ENCODE assay signal across 20 cellular contexts in the genomic region with DNA sequence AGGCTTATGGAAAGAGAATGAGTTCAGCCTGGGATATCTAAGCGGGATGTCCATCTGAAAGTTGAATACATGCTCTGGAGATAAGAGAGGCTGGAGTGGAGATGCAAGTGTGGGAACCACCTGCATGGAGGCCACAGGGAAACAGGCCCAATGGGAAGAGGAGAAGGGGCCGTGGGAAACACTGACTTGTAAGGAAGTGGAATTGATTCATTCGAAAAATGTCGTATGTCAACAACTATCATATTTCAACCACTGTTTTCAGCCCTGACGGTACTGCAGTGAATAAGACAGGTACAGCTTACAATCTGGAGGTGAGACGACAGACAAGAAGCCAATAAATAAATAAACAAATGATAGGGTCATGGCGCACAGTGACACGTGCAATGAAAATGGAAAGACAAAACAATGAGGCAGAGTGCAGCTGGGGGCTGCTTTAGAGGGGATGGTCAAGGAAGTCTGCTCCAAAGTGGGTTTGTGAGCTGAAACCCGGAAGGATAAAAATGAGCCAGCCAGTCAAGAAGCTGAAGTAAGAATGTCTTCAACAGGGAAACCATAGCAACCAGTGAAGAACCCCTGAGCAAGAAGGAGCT. TPM values are rescaled to one million over a fixed set of nuclear protein-coding genes. Genes with fewer than 3 reads are reported as not detected.
DNase-seq lines count a peak whose midpoint lies in the region; ATAC-seq and TF ChIP-seq lines count a peak whose summit lies in the region.
"Had no signal": no experiment of that assay in that cellular context is flagged by ENCODE, and none has a peak within 500 bp of the region (broad histone marks: within the 10 kb centered on the region; RNA-seq: fewer than 3 reads in every experiment).

No MANE protein-coding gene starts in this region.

- no peak overlapping the region for H3K18ac ChIP-seq in IMR-90 (ENCODE audit: low read depth, low read length)

- CTCF ChIA-PET in IMR-90 (lab: Yijun Ruan, JAX) = no interaction called here

- in situ Hi-C loops in IMR-90 (cut with MboI; ENCODE audit: low sequenced_read_pairs) = no loop called here
- in situ Hi-C loops in brain microvascular endothelial cell (cut with HindIII; ENCODE audit: low pct_ligation_motif_present, low sequenced_read_pairs) = no loop called here

- H3K36me3 ChIP-seq in IMR-90 (ENCODE audit: control insufficient read depth, insufficient read depth, low read length) (no peaks in the 10 kb centered on the region), brain microvascular endothelial cell (replicated peaks) (no peaks in the 10 kb centered on the region)
- H3K36me3 ChIP-seq: BE2C had no signal

- H3K4me3 ChIP-seq in IMR-90 (ENCODE audit: insufficient read depth, low read depth, low read length) (no peak overlapping the region), brain microvascular endothelial cell (ENCODE audit: low read depth, low read length) (no peak overlapping the region)
- H3K4me3 ChIP-seq: GM12878, GM23248, K562 had no signal

- intact Hi-C loops in IMR-90 (cut with micrococcal nuclease) (no loop called here), posterior vena cava (cut with DNase I) (no loop called here)

- TF ChIP-seq CTCF in IMR-90 (conservative IDR thresholded peaks at IDR 0.05; ENCODE audit: low read depth, low read length) = no peak
- TF ChIP-seq CTCF in brain microvascular endothelial cell (IDR thresholded peaks at IDR 0.05; ENCODE audit: low read depth, low read length, missing control alignments) = no peak
- no peak for TF ChIP-seq CTCF in neural crest cell (conservative IDR thresholded peaks at IDR 0.05)

- H3K4me1 ChIP-seq in IMR-90 (ENCODE audit: control insufficient read depth, insufficient read depth, low read length) = no peaks in the 10 kb centered on the region
- H3K4me1 ChIP-seq: BE2C had no signal

- H4K91ac ChIP-seq in IMR-90 (ENCODE audit: insufficient read depth, low read depth, low read length) = no peak overlapping the region

- no peak overlapping the region for H3K4me3 Mint-ChIP-seq in neural crest cell
- H3K4me3 Mint-ChIP-seq in stimulated activated naive CD8-positive, alpha-beta T cell treated with anti-CD3 and anti-CD28 coated beads, Interleukin-15, amount 100 ng/mL, for 72 hours = no peak overlapping the region
- H3K4me3 Mint-ChIP-seq: CD4-positive, alpha-beta T cell had no signal

- H3K23ac ChIP-seq in IMR-90 (ENCODE audit: low read depth, low read length) = no peak overlapping the region

- H3K4ac ChIP-seq in IMR-90 (ENCODE audit: low read depth, low read length) = no peak overlapping the region

- no peaks in the 10 kb centered on the region for H3K36me3 Mint-ChIP-seq in neural crest cell (ENCODE audit: low read depth)

- no peak overlapping the region for H3K14ac ChIP-seq in IMR-90 (replicated peaks; ENCODE audit: low read depth, low read length)

- H2AK9ac ChIP-seq in IMR-90 (replicated peaks; ENCODE audit: low read depth, low read length, poor library complexity) = no peak overlapping the region

- H2AK5ac ChIP-seq in IMR-90 (ENCODE audit: low read depth, low read length) = no peak overlapping the region

- TF ChIP-seq RAD21 in IMR-90 (IDR thresholded peaks at IDR 0.05; ENCODE audit: low read length) = no peak

- H2BK15ac ChIP-seq in IMR-90 (ENCODE audit: low read depth, low read length) = no peak overlapping the region

- DNase-seq in NCI-H2107 treated with DMSO at 0.1 percent for 48 hours (lab: John Stamatoyannopoulos, UW; ENCODE audit: unreplicated experiment) = peak; percentile 0
- no peak for DNase-seq in NCI-H2107 (lab: John Stamatoyannopoulos, UW)
- DNase-seq in IMR-90 = peak; percentile 10
- DNase-seq in brain microvascular endothelial cell = peak; percentile 4
- DNase-seq in neural crest cell (ENCODE audit: low read depth, low spot score) = no peak
- no peak for DNase-seq in posterior vena cava (ENCODE audit: low spot score)
- no peak for DNase-seq in HUDEP-2 (lab: John Stamatoyannopoulos, UW; ENCODE audit: unreplicated experiment in 76 of 76)
- DNase-seq in stimulated activated naive CD8-positive, alpha-beta T cell treated with anti-CD3 and anti-CD28 coated beads, Interleukin-15, amount 100 ng/mL, for 72 hours = no peak
- DNase-seq: 8988T; BE2C; CD4-positive, alpha-beta T cell; GM23248; NCI-H1048; NCI-H146; NCI-H2081; NCI-H446; NCI-H82 had no signal

- H3K27ac ChIP-seq in IMR-90 (ENCODE audit: insufficient read depth, low read length) (no peak overlapping the region), brain microvascular endothelial cell (no peak overlapping the region)
- H3K27ac ChIP-seq: GM23248 had no signal

- no peak overlapping the region for H4K8ac ChIP-seq in IMR-90 (ENCODE audit: low read depth in 2 of 2, low read length in 2 of 2)

- H3K27me3 ChIP-seq in IMR-90 (ENCODE audit: control insufficient read depth, insufficient read depth, low read length) (no peaks in the 10 kb centered on the region; the same call in 1 of the 2 replicates), brain microvascular endothelial cell (replicated peaks) (no peaks in the 10 kb centered on the region)
- H3K27me3 ChIP-seq: BE2C had no signal

- POLR2A ChIA-PET in IMR-90 (lab: Charles Lee; ENCODE audit: unreplicated experiment) = no interaction called here

- no peak overlapping the region for H2BK120ac ChIP-seq in IMR-90 (ENCODE audit: low read depth, low read length)

- H3K9me3 ChIP-seq in IMR-90 (ENCODE audit: control insufficient read depth, insufficient read depth, low read length) = no peaks in the 10 kb centered on the region
- H3K9me3 ChIP-seq: BE2C had no signal

- H4K5ac ChIP-seq in IMR-90 (ENCODE audit: low read depth, low read length) = no peak overlapping the region

- H3K27me3 Mint-ChIP-seq in neural crest cell (ENCODE audit: low read depth) = no peaks in the 10 kb centered on the region
- peaks cover 8% of the 10 kb centered on the region for H3K27me3 Mint-ChIP-seq in stimulated activated naive CD8-positive, alpha-beta T cell treated with anti-CD3 and anti-CD28 coated beads, Interleukin-15, amount 100 ng/mL, for 72 hours
- H3K27me3 Mint-ChIP-seq: CD4-positive, alpha-beta T cell had no signal

- no peak for ATAC-seq in IMR-90 (ENCODE audit: low read depth)
- ATAC-seq in stimulated activated naive CD8-positive, alpha-beta T cell treated with anti-CD3 and anti-CD28 coated beads, Interleukin-15, amount 100 ng/mL, for 72 hours = no peak
- ATAC-seq: GM12878, HCT116, K562 had no signal

- peak overlapping the region; percentile 1 for H3K27ac Mint-ChIP-seq in neural crest cell (ENCODE audit: unreplicated experiment)
- H3K27ac Mint-ChIP-seq in stimulated activated naive CD8-positive, alpha-beta T cell treated with anti-CD3 and anti-CD28 coated beads, Interleukin-15, amount 100 ng/mL, for 72 hours = peak overlapping the region in 1 of 2 donors; percentile 7
- H3K27ac Mint-ChIP-seq: CD4-positive, alpha-beta T cell had no signal

- whole genome bisulfite sequencing in IMR-90 (ENCODE audit: extremely low coverage in 2 of 2, insufficient read length in 1 of 2), 2 experiments = 100% methylated on average over 2 of the region's 9 CpGs; no CpG with 5 or more reads in 1 of the 2 experiments

- H4K20me1 ChIP-seq in IMR-90 (ENCODE audit: insufficient read depth, low read length) = no peaks in the 10 kb centered on the region

- no peak overlapping the region for H2BK5ac ChIP-seq in IMR-90 (ENCODE audit: low read depth, low read length, poor library complexity, severe bottlenecking)

- TF ChIP-seq POLR2A in IMR-90 (IDR thresholded peaks at IDR 0.05; ENCODE audit: low read depth, low read length) = no peak

- BruUV-seq in IMR-90 (replicated peaks; lab: Mats Ljungman, UMichigan) = no TSS peak

- H2BK20ac ChIP-seq in IMR-90 (ENCODE audit: low read depth, low read length) = no peak overlapping the region

- dilution Hi-C loops in IMR-90 (cut with HindIII; ENCODE audit: low sequenced_read_pairs, unreplicated experiment) = no loop called here

- no peaks in the 10 kb centered on the region for H3K9me3 Mint-ChIP-seq in neural crest cell
- no peaks in the 10 kb centered on the region for H3K9me3 Mint-ChIP-seq in stimulated activated naive CD8-positive, alpha-beta T cell treated with anti-CD3 and anti-CD28 coated beads, Interleukin-15, amount 100 ng/mL, for 72 hours
- H3K9me3 Mint-ChIP-seq: CD4-positive, alpha-beta T cell had no signal

- H3K9me1 ChIP-seq in IMR-90 (ENCODE audit: insufficient read depth, low read length) = no peaks in the 10 kb centered on the region; the same call in 1 of the 2 replicates

- no peaks in the 10 kb centered on the region for H3K4me1 Mint-ChIP-seq in neural crest cell
- H3K4me1 Mint-ChIP-seq in stimulated activated naive CD8-positive, alpha-beta T cell treated with anti-CD3 and anti-CD28 coated beads, Interleukin-15, amount 100 ng/mL, for 72 hours = no peaks in the 10 kb centered on the region

- H3K4me2 ChIP-seq in IMR-90 (ENCODE audit: low read depth, low read length) = no peak overlapping the region

- H3K79me1 ChIP-seq in IMR-90 (ENCODE audit: low read depth in 1 of 2, low read length in 2 of 2) = no peaks in the 10 kb centered on the region

- no peak overlapping the region for H3K9ac ChIP-seq in IMR-90 (ENCODE audit: low read depth, low read length)
- H3K9ac ChIP-seq: GM23248 had no signal

- no peak overlapping the region for H3K56ac ChIP-seq in IMR-90 (ENCODE audit: extremely low read depth, insufficient read depth, low read length)

- no peak overlapping the region for H2AFZ ChIP-seq in IMR-90 (replicated peaks; ENCODE audit: low read length, poor library complexity)
- H2AFZ ChIP-seq: GM23248 had no signal

TF ChIP-seq in IMR-90, 13 proteins besides CTCF, POLR2A, EP300 and RAD21:
- TF ChIP-seq, protein P1, sequence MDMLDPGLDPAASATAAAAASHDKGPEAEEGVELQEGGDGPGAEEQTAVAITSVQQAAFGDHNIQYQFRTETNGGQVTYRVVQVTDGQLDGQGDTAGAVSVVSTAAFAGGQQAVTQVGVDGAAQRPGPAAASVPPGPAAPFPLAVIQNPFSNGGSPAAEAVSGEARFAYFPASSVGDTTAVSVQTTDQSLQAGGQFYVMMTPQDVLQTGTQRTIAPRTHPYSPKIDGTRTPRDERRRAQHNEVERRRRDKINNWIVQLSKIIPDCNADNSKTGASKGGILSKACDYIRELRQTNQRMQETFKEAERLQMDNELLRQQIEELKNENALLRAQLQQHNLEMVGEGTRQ (IDR thresholded peaks at IDR 0.05; ENCODE audit: low read depth, low read length) = no peak
- TF ChIP-seq FOS (IDR thresholded peaks at IDR 0.05; ENCODE audit: low read depth, low read length) = no peak

RNA-seq across cellular contexts. Expression of a gene that starts 35.9 kb away (rescaled TPM):
- total RNA-seq in IMR-90 (2012; rRNA removed) = 1.1 TPM in 2 replicates
- polyA plus RNA-seq in IMR-90 (2012; rRNA removed) = 0.30 and 0.44 TPM in 2 replicates
- 0.15 and 0.18 TPM in 2 replicates for polyA plus RNA-seq in IMR-90 (2012; cell fraction: cytosol; rRNA removed)
- 0.08 and 0.49 TPM in 2 replicates for polyA plus RNA-seq in IMR-90 (2012; cell fraction: nucleus; rRNA removed; ENCODE audit: low replicate concordance)
- 1.5 and 2.3 TPM in 2 replicates for total RNA-seq in neural crest cell
- 1 to 10 TPM; 1.7 to 2.0 TPM for total RNA-seq in posterior vena cava
- total RNA-seq: K562 had no signal

Comparison
In these comparisons a context has a peak if more than half of its experiments do, and no peak if none do; other contexts are left out.
1. DNase-seq: peak in NCI-H2107 treated with DMSO at 0.1 percent for 48 hours (single experiment), IMR-90 (single experiment) and brain microvascular endothelial cell (single experiment); none in NCI-H2107 (single experiment), neural crest cell (single experiment), posterior vena cava (single experiment), HUDEP-2 (0 of 76) and stimulated activated naive CD8-positive, alpha-beta T cell treated with anti-CD3 and anti-CD28 coated beads, Interleukin-15, amount 100 ng/mL, for 72 hours (0 of 2).